10 cellular contexts compared by ENCODE assay signal in the genomic region with DNA sequence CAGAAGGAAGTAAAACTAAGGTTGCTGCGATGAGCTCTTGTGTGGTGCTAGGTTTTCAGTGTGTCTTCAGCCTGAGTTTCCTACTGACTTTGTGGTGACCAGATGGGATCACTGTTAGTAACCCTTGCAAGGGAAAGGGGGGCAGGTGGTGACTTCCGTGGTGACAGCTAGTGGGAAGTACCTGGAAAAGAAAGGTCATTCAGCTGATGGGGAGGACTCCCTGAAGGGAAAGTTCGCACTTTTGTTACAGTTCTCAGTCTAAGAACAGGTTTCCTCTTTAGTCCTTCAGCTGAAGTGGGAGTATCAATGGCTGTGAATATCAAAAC. TPM values are rescaled to one million over a fixed set of nuclear protein-coding genes. Genes with fewer than 3 reads are reported as not detected.
A peak's percentile ranks its signal among the peaks of the same experiment; 100 is the strongest.
DNase-seq lines count a peak whose midpoint lies in the region; ATAC-seq and TF ChIP-seq lines count a peak whose summit lies in the region.
"Had no signal": no experiment of that assay in that cellular context is flagged by ENCODE, and none has a peak within 500 bp of the region (broad histone marks: within the 10 kb centered on the region; RNA-seq: fewer than 3 reads in every experiment).

No MANE protein-coding gene starts in this region.

- CTCF ChIA-PET in CD4-positive, alpha-beta T cell (lab: Charles Lee) = interaction anchor here (1.5 kb wide), 1 partner anchor 11 kb away, joined by 4 read pairs; no protein-coding TSS in a partner anchor
- CTCF ChIA-PET in activated CD4-positive, alpha-beta memory T cell treated with anti-CD3 and anti-CD28 coated beads, Interleukin-2, amount 10 ng/mL, durations not matched to agents 7 days and 5 days (lab: Charles Lee) = interaction anchor here (1.2 to 1.5 kb wide), 3 partner anchors 11 to 349 kb away, joined by 3 to 4 read pairs (median 3); a partner anchor contains a TSS
- CTCF ChIA-PET in naive thymus-derived CD4-positive, alpha-beta T cell (lab: Charles Lee) = no interaction called here

- intact Hi-C loops in CD4-positive, alpha-beta T cell (cut with DNase I, micrococcal nuclease) = loop anchor here in 1 of 2 experiments (5.0 to 10.0 kb wide), 2 partner anchors 132 to 349 kb away; a partner anchor contains a TSS
- intact Hi-C loops in naive thymus-derived CD4-positive, alpha-beta T cell (cut with micrococcal nuclease) = loop anchor here (5.0 kb wide), 2 partner anchors 853 to 962 kb away; a partner anchor contains a TSS

- no peak for DNase-seq in CD4-positive, alpha-beta T cell
- peak; percentile 29 for DNase-seq in activated CD4-positive, alpha-beta memory T cell treated with anti-CD3 and anti-CD28 coated beads, Interleukin-2, amount 10 ng/mL, durations not matched to agents 7 days and 5 days
- DNase-seq in naive thymus-derived CD4-positive, alpha-beta T cell = peak in 1 of 9 donors; percentile 58
- no peak for DNase-seq in T1000 (lab: John Stamatoyannopoulos, UW)
- DNase-seq in cerebellar nuclear complex (lab: John Stamatoyannopoulos, UW) = no peak
- DNase-seq: NCI-H226 had no signal

- peak overlapping the region; percentile 95 for H3K4me3 ChIP-seq in naive thymus-derived CD4-positive, alpha-beta T cell (ENCODE audit: low read length)

- H3K9me3 ChIP-seq in CD4-positive, alpha-beta T cell (ENCODE audit: control insufficient read depth, low read length) = no peaks in the 10 kb centered on the region
- H3K9me3 ChIP-seq in naive thymus-derived CD4-positive, alpha-beta T cell (ENCODE audit: control insufficient read depth in 2 of 3, low read length in 3 of 3) = no peaks in the 10 kb centered on the region
- H3K9me3 ChIP-seq: neutrophil had no signal

- no peak overlapping the region for H3K27ac ChIP-seq in CD4-positive, alpha-beta T cell (ENCODE audit: low read depth, low read length)
- no peak overlapping the region for H3K27ac ChIP-seq in naive thymus-derived CD4-positive, alpha-beta T cell (ENCODE audit: low read depth, low read length)
- H3K27ac ChIP-seq: neutrophil had no signal

- H3K9me3 Mint-ChIP-seq in CD4-positive, alpha-beta T cell = no peaks in the 10 kb centered on the region
- no peaks in the 10 kb centered on the region for H3K9me3 Mint-ChIP-seq in activated CD4-positive, alpha-beta memory T cell treated with anti-CD3 and anti-CD28 coated beads, Interleukin-2, amount 10 ng/mL, durations not matched to agents 7 days and 5 days
- peaks cover 0 to 4% (median 0%) of the 10 kb centered on the region in 11 donors for H3K9me3 Mint-ChIP-seq in naive thymus-derived CD4-positive, alpha-beta T cell

- H3K4me1 Mint-ChIP-seq in CD4-positive, alpha-beta T cell (ENCODE audit: low read depth) = peaks cover 38% of the 10 kb centered on the region
- H3K4me1 Mint-ChIP-seq in activated CD4-positive, alpha-beta memory T cell treated with anti-CD3 and anti-CD28 coated beads, Interleukin-2, amount 10 ng/mL, durations not matched to agents 7 days and 5 days = peaks cover 43% of the 10 kb centered on the region
- peaks cover 28 to 42% (median 38%) of the 10 kb centered on the region in 7 donors for H3K4me1 Mint-ChIP-seq in naive thymus-derived CD4-positive, alpha-beta T cell

- H3K36me3 ChIP-seq in naive thymus-derived CD4-positive, alpha-beta T cell (ENCODE audit: control insufficient read depth in 2 of 3, insufficient read depth in 3 of 3, low read length in 3 of 3) = peaks cover 0 to 8% (median 0%) of the 10 kb centered on the region in 3 experiments
- H3K36me3 ChIP-seq: neutrophil had no signal

- POLR2A ChIA-PET in CD4-positive, alpha-beta T cell (lab: Charles Lee) = interaction anchor here (1.0 kb wide), 1 partner anchor 130 kb away, joined by 3 read pairs; a partner anchor contains a TSS
- POLR2A ChIA-PET in activated CD4-positive, alpha-beta memory T cell treated with anti-CD3 and anti-CD28 coated beads, Interleukin-2, amount 10 ng/mL, durations not matched to agents 7 days and 5 days (lab: Charles Lee) = interaction anchor here (0.9 to 4.4 kb wide), 7 partner anchors 10 to 482 kb away, joined by 3 to 25 read pairs (median 4); a partner anchor contains a TSS
- POLR2A ChIA-PET in naive thymus-derived CD4-positive, alpha-beta T cell (lab: Charles Lee) = interaction anchor here (1.6 to 3.2 kb wide), 2 partner anchors 8 to 47 kb away, joined by 3 to 10 read pairs; no protein-coding TSS in a partner anchor

- H3K27ac Mint-ChIP-seq in CD4-positive, alpha-beta T cell = peak overlapping the region; percentile 62
- peak overlapping the region; percentile 81 for H3K27ac Mint-ChIP-seq in activated CD4-positive, alpha-beta memory T cell treated with anti-CD3 and anti-CD28 coated beads, Interleukin-2, amount 10 ng/mL, durations not matched to agents 7 days and 5 days
- H3K27ac Mint-ChIP-seq in naive thymus-derived CD4-positive, alpha-beta T cell = peak overlapping the region; percentile 40 to 93 (median 81)

- no peaks in the 10 kb centered on the region for H3K27me3 ChIP-seq in CD4-positive, alpha-beta T cell (ENCODE audit: control insufficient read depth, insufficient read depth, low read length)
- no peaks in the 10 kb centered on the region for H3K27me3 ChIP-seq in naive thymus-derived CD4-positive, alpha-beta T cell (ENCODE audit: control insufficient read depth in 2 of 2, insufficient read depth in 2 of 2, low read length in 2 of 2)

- no peaks in the 10 kb centered on the region for H3K27me3 Mint-ChIP-seq in CD4-positive, alpha-beta T cell
- H3K27me3 Mint-ChIP-seq in activated CD4-positive, alpha-beta memory T cell treated with anti-CD3 and anti-CD28 coated beads, Interleukin-2, amount 10 ng/mL, durations not matched to agents 7 days and 5 days = no peaks in the 10 kb centered on the region
- no peaks in the 10 kb centered on the region for H3K27me3 Mint-ChIP-seq in naive thymus-derived CD4-positive, alpha-beta T cell

- TF ChIP-seq CTCF in CD4-positive, alpha-beta T cell (IDR thresholded peaks at IDR 0.05) = no peak

- ATAC-seq in CD4-positive, alpha-beta T cell (ENCODE audit: poor library complexity) = no peak
- ATAC-seq in GM21576 (IDR thresholded peaks at IDR 0.05; ENCODE audit: unreplicated experiment) (peak; percentile 29), HG02571 (IDR thresholded peaks at IDR 0.05; ENCODE audit: unreplicated experiment) (no peak), GM21381 (IDR thresholded peaks at IDR 0.05; ENCODE audit: unreplicated experiment) (no peak)
- ATAC-seq in naive thymus-derived CD4-positive, alpha-beta T cell = no peak

- H3K4me3 Mint-ChIP-seq in CD4-positive, alpha-beta T cell = peak overlapping the region; percentile 85
- H3K4me3 Mint-ChIP-seq in activated CD4-positive, alpha-beta memory T cell treated with anti-CD3 and anti-CD28 coated beads, Interleukin-2, amount 10 ng/mL, durations not matched to agents 7 days and 5 days = peak overlapping the region; percentile 89
- H3K4me3 Mint-ChIP-seq in naive thymus-derived CD4-positive, alpha-beta T cell = peak overlapping the region; percentile 81 to 100 (median 90)

- H3K4me1 ChIP-seq in naive thymus-derived CD4-positive, alpha-beta T cell (ENCODE audit: control insufficient read depth in 2 of 2, insufficient read depth in 2 of 2, low read length in 2 of 2) = peaks cover 11 to 21% of the 10 kb centered on the region in 2 donors

- H3K36me3 Mint-ChIP-seq in CD4-positive, alpha-beta T cell (ENCODE audit: low read depth) = peaks cover 17% of the 10 kb centered on the region
- H3K36me3 Mint-ChIP-seq in activated CD4-positive, alpha-beta memory T cell treated with anti-CD3 and anti-CD28 coated beads, Interleukin-2, amount 10 ng/mL, durations not matched to agents 7 days and 5 days (ENCODE audit: low read depth) = peaks cover 4% of the 10 kb centered on the region
- H3K36me3 Mint-ChIP-seq in naive thymus-derived CD4-positive, alpha-beta T cell = peaks cover 0 to 4% (median 0%) of the 10 kb centered on the region in 5 donors

RNA-seq across cellular contexts. Expression of a gene that starts 2.1 kb away (rescaled TPM):
- total RNA-seq in CD4-positive, alpha-beta T cell = 10 to 100 TPM; 25.3 to 26.6 TPM
- 10 to 100 TPM; 41.7 to 44.4 TPM for total RNA-seq in activated CD4-positive, alpha-beta memory T cell treated with anti-CD3 and anti-CD28 coated beads, Interleukin-2, amount 10 ng/mL, durations not matched to agents 7 days and 5 days
- 10 to 100 TPM; 36.7 to 47.6 (median 37.6) TPM for total RNA-seq in naive thymus-derived CD4-positive, alpha-beta T cell
- 10 to 100 TPM; 10.5 to 15.5 TPM for polyA plus RNA-seq in naive thymus-derived CD4-positive, alpha-beta T cell

RNA-seq across cellular contexts. Expression of a gene that starts 43.4 kb away (rescaled TPM):
- total RNA-seq in CD4-positive, alpha-beta T cell = 1 to 10 TPM; 3.2 to 3.5 TPM
- 1 to 10 TPM; 3.2 to 3.6 TPM for total RNA-seq in activated CD4-positive, alpha-beta memory T cell treated with anti-CD3 and anti-CD28 coated beads, Interleukin-2, amount 10 ng/mL, durations not matched to agents 7 days and 5 days
- total RNA-seq in naive thymus-derived CD4-positive, alpha-beta T cell = 1 to 10 TPM; 2.5 to 9.1 (median 5.3) TPM
- 1 to 10 TPM; 1.1 to 1.6 TPM for polyA plus RNA-seq in naive thymus-derived CD4-positive, alpha-beta T cell

RNA-seq across cellular contexts. Expression of a gene that starts 47.8 kb away (rescaled TPM):
- total RNA-seq in CD4-positive, alpha-beta T cell = under 1 TPM; 0.16 to 0.17 TPM
- total RNA-seq in activated CD4-positive, alpha-beta memory T cell treated with anti-CD3 and anti-CD28 coated beads, Interleukin-2, amount 10 ng/mL, durations not matched to agents 7 days and 5 days = under 1 TPM in 1 of 2 experiments, not detected in 1; 0.13 TPM
- total RNA-seq in naive thymus-derived CD4-positive, alpha-beta T cell = under 1 TPM; 0.05 to 0.50 (median 0.11) TPM
- polyA plus RNA-seq in naive thymus-derived CD4-positive, alpha-beta T cell = under 1 TPM; 0.06 to 0.07 TPM
